ENCODE assay signal across 11 cellular contexts in the genomic region with DNA sequence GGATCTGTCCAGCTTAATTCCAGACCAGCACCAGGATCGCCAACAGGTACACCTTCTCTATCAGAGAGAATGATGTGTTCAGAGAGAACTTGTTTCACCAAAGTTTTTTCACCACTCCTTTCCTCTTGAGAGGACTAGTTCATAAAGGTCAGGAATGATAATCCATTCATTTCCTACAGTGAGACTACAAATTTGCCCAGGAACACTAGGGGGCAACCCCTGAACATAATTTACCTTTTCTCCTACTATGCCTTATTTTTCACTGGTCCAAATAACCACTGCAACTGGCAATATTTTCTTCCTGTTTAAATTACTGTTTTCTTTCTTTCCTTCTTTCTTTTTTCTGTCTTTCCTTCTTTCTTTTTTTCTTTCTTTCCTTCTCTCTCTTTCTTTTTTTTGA. TPM values are rescaled to one million over a fixed set of nuclear protein-coding genes. Genes with fewer than 3 reads are reported as not detected.
DNase-seq lines count a peak whose midpoint lies in the region; ATAC-seq and TF ChIP-seq lines count a peak whose summit lies in the region.
"Had no signal": no experiment of that assay in that cellular context is flagged by ENCODE, and none has a peak within 500 bp of the region (broad histone marks: within the 10 kb centered on the region; RNA-seq: fewer than 3 reads in every experiment).

No MANE protein-coding gene starts in this region.

- H3K36me3 ChIP-seq in kidney epithelial cell (ENCODE audit: control insufficient read depth, insufficient read depth, low read length): no peaks in the 10 kb centered on the region

- ATAC-seq in SK-N-SH treated with all-trans-retinoic acid at 6 μM for 48 hours: peak; percentile 71
- no peak for ATAC-seq in natural killer cell treated with Interleukin-12 subunit alpha and Interleukin-12 subunit beta and Interleukin-15 and Interleukin-18, amount 100 ng/mL, for 72 hours
- ATAC-seq in HG02970 (IDR thresholded peaks at IDR 0.05; ENCODE audit: low FRiP score, unreplicated experiment): no peak

- no peaks in the 10 kb centered on the region for H3K4me1 Mint-ChIP-seq in natural killer cell treated with Interleukin-12 subunit alpha and Interleukin-12 subunit beta and Interleukin-15 and Interleukin-18, amount 100 ng/mL, for 72 hours (ENCODE audit: low read depth in 2 of 2)

- H3K27me3 ChIP-seq in kidney epithelial cell (ENCODE audit: control insufficient read depth, insufficient read depth, low read length): no peaks in the 10 kb centered on the region

- no peaks in the 10 kb centered on the region for H3K9me3 Mint-ChIP-seq in natural killer cell treated with Interleukin-12 subunit alpha and Interleukin-12 subunit beta and Interleukin-15 and Interleukin-18, amount 100 ng/mL, for 72 hours

- H3K4me3 ChIP-seq in AG10803 (ENCODE audit: low read length) (no peak overlapping the region), kidney epithelial cell (ENCODE audit: low read depth, low read length) (no peak overlapping the region)

- H3K36me3 Mint-ChIP-seq in natural killer cell treated with Interleukin-12 subunit alpha and Interleukin-12 subunit beta and Interleukin-15 and Interleukin-18, amount 100 ng/mL, for 72 hours: no peaks in the 10 kb centered on the region

- H3K27ac Mint-ChIP-seq in natural killer cell treated with Interleukin-12 subunit alpha and Interleukin-12 subunit beta and Interleukin-15 and Interleukin-18, amount 100 ng/mL, for 72 hours: no peak overlapping the region

- DNase-seq in AG10803 (ENCODE audit: low read depth) (no peak), GM20000 (ENCODE audit: low spot score) (no peak), kidney epithelial cell (ENCODE audit: low read depth) (no peak), CD1c-positive myeloid dendritic cell (ENCODE audit: extremely low spot score) (no peak)
- no peak for DNase-seq in activated CD4-positive, alpha-beta T cell treated with anti-CD3 and anti-CD28 coated beads, Interleukin-2, amount 50 U/mL, for 48 hours
- no peak for DNase-seq in natural killer cell treated with Interleukin-12 subunit alpha and Interleukin-12 subunit beta and Interleukin-15 and Interleukin-18, amount 100 ng/mL, for 72 hours (ENCODE audit: low spot score)
- DNase-seq: head of caudate nucleus, NCI-H1048 had no signal

- no peak overlapping the region for H3K4me3 Mint-ChIP-seq in natural killer cell treated with Interleukin-12 subunit alpha and Interleukin-12 subunit beta and Interleukin-15 and Interleukin-18, amount 100 ng/mL, for 72 hours

- peaks cover 13 to 24% of the 10 kb centered on the region in 2 donors for H3K27me3 Mint-ChIP-seq in natural killer cell treated with Interleukin-12 subunit alpha and Interleukin-12 subunit beta and Interleukin-15 and Interleukin-18, amount 100 ng/mL, for 72 hours

- peak; percentile 61 for TF ChIP-seq CTCF in AG10803 (conservative IDR thresholded peaks at IDR 0.05; ENCODE audit: low read length)
- TF ChIP-seq CTCF in GM20000 (IDR thresholded peaks at IDR 0.05; ENCODE audit: extremely low read depth, missing control alignments): peak; percentile 19
- TF ChIP-seq CTCF in kidney epithelial cell (IDR thresholded peaks at IDR 0.05; ENCODE audit: insufficient read depth, low read length, poor library complexity, severe bottlenecking): peak; percentile 58

TF ChIP-seq in SK-N-SH treated with all-trans-retinoic acid at 6 μM for 48 hours, 23 proteins besides CTCF, POLR2A, EP300 and RAD21:
- no peak for TF ChIP-seq BACH2 (CRISPR knock-in tag; IDR thresholded peaks at IDR 0.05; ENCODE audit: borderline replicate concordance)
- TF ChIP-seq CSRNP3 (CRISPR knock-in tag; IDR thresholded peaks at IDR 0.05): no peak
- TF ChIP-seq TCF4 (CRISPR knock-in tag; IDR thresholded peaks at IDR 0.05; ENCODE audit: borderline replicate concordance): no peak
- TF ChIP-seq GLIS3 (CRISPR knock-in tag; IDR thresholded peaks at IDR 0.05): no peak
- TF ChIP-seq TOX (CRISPR knock-in tag; IDR thresholded peaks at IDR 0.05; ENCODE audit: borderline replicate concordance): no peak
- TF ChIP-seq OSR1 (CRISPR knock-in tag; IDR thresholded peaks at IDR 0.05): no peak

RNA-seq across cellular contexts. Expression of gene CAVIN3, which starts 22.5 kb away (rescaled TPM):
- 93.7 and 119 TPM in 2 replicates for total RNA-seq in kidney epithelial cell
- under 1 TPM in 1 of 2 donors, not detected in 1; 0.78 TPM for total RNA-seq in natural killer cell treated with Interleukin-12 subunit alpha and Interleukin-12 subunit beta and Interleukin-15 and Interleukin-18, amount 100 ng/mL, for 72 hours

RNA-seq across cellular contexts. Expression of gene CCKBR, which starts 38.2 kb away (rescaled TPM):
- 0.21 TPM in 1 of 2 replicates, not detected in the other for total RNA-seq in kidney epithelial cell
- total RNA-seq in natural killer cell treated with Interleukin-12 subunit alpha and Interleukin-12 subunit beta and Interleukin-15 and Interleukin-18, amount 100 ng/mL, for 72 hours: not detected
- total RNA-seq: T-helper 2 cell treated with Interferon-gamma antibody and Interleukin-4, amounts not matched to agents 100 ng/mL and 5 ng/mL, for 36 hours had no signal

RNA-seq across cellular contexts. Expression of gene CNGA4, which starts 58.9 kb away (rescaled TPM):
- 0.14 and 0.54 TPM in 2 replicates for total RNA-seq in kidney epithelial cell
- not detected for total RNA-seq in natural killer cell treated with Interleukin-12 subunit alpha and Interleukin-12 subunit beta and Interleukin-15 and Interleukin-18, amount 100 ng/mL, for 72 hours

Comparison
In these comparisons a context has a peak if more than half of its experiments do, and no peak if none do; other contexts are left out.
1. RNA of gene CAVIN3, which starts 22.5 kb away (total RNA-seq): 93.7 to 119 TPM in kidney epithelial cell; 0.78 TPM in natural killer cell treated with Interleukin-12 subunit alpha and Interleukin-12 subunit beta and Interleukin-15 and Interleukin-18, amount 100 ng/mL, for 72 hours; every median in the first group is over 10 times any median in the second.
2. Peak in every context shown above with its lines, with median percentiles within 50 percentile points of each other: CTCF ChIP-seq.